Comparison of ENCODE assay signal across 16 cellular contexts in genomic region chr6:25175656-25176055, GRCh38.
A peak's percentile ranks its signal among the peaks of the same experiment; 100 is the strongest.
DNase-seq lines count a peak whose midpoint lies in the region; ATAC-seq and TF ChIP-seq lines count a peak whose summit lies in the region.
"Had no signal": no experiment of that assay in that cellular context is flagged by ENCODE, and none has a peak within 500 bp of the region (broad histone marks: within the 10 kb centered on the region; RNA-seq: fewer than 3 reads in every experiment).

No MANE protein-coding gene starts in this region.

- TF ChIP-seq CTCF in SK-N-SH (IDR thresholded peaks at IDR 0.05) (no peak), OCI-LY3 (IDR thresholded peaks at IDR 0.05; ENCODE audit: low read depth, low read length) (0 out of 2 replicates have a peak, but pooled peaks have one; percentile 15), spleen (IDR thresholded peaks at IDR 0.05 in 8 of 11, conservative IDR thresholded peaks at IDR 0.05 in 3 of 11) (no peak)

- in situ Hi-C loops in ACHN (cut with HindIII; ENCODE audit: low pct_ligation_motif_present, low pct_unique_long_range_greater_than_20kb, low sequenced_read_pairs), result no loop called here

- no peaks in the 10 kb centered on the region for H3K27me3 Mint-ChIP-seq in dendritic cell treated with granulocyte-macrophage colony-stimulating factor and Interleukin-4, amounts not matched to agents 40 ng/mL and 50 ng/mL, for 4 days
- H3K27me3 Mint-ChIP-seq: activated naive CD8-positive, alpha-beta T cell treated with anti-CD3 and anti-CD28 coated beads, Interleukin-2, amount 10 ng/mL, durations not matched to agents 7 days and 5 days; T-helper 17 cell had no signal

- no peaks in the 10 kb centered on the region for H3K27me3 ChIP-seq in SK-N-SH (ENCODE audit: insufficient read depth)
- H3K27me3 ChIP-seq in OCI-LY3 (ENCODE audit: low read depth, low read length), result peaks cover 13% of the 10 kb centered on the region; the same call in 1 of the 2 replicates
- no peaks in the 10 kb centered on the region for H3K27me3 ChIP-seq in spleen (replicated peaks in 1 of 7)
- H3K27me3 ChIP-seq: thyroid gland had no signal

- peak; percentile 34 for TF ChIP-seq RAD21 in SK-N-SH (IDR thresholded peaks at IDR 0.05; ENCODE audit: low read length)

- H4K20me1 ChIP-seq in SK-N-SH (ENCODE audit: insufficient read depth) (no peaks in the 10 kb centered on the region), OCI-LY3 (ENCODE audit: insufficient read depth, low read length) (no peaks in the 10 kb centered on the region)

- TF ChIP-seq POLR2A in spleen (IDR thresholded peaks at IDR 0.05), result no peak

- no peak overlapping the region for H3K4me3 Mint-ChIP-seq in dendritic cell treated with granulocyte-macrophage colony-stimulating factor and Interleukin-4, amounts not matched to agents 40 ng/mL and 50 ng/mL, for 4 days
- H3K4me3 Mint-ChIP-seq: activated naive CD8-positive, alpha-beta T cell treated with anti-CD3 and anti-CD28 coated beads, Interleukin-2, amount 10 ng/mL, durations not matched to agents 7 days and 5 days; natural killer cell; T-helper 17 cell had no signal

- H3K4me3 ChIP-seq in SK-N-SH (ENCODE audit: low read depth in 2 of 2, low read length in 1 of 2), result no peak overlapping the region
- H3K4me3 ChIP-seq in OCI-LY3 (ENCODE audit: low read length), result no peak overlapping the region
- H3K4me3 ChIP-seq in spleen, result no peak overlapping the region
- H3K4me3 ChIP-seq: skin epidermis, thyroid gland had no signal

- CTCF ChIA-PET in SK-N-SH (lab: Yijun Ruan, JAX), result interaction anchor here (0.8 kb wide), 1 partner anchor 319 kb away, joined by 3 read pairs; no protein-coding TSS in a partner anchor

- no peak for TF ChIP-seq EP300 in SK-N-SH (IDR thresholded peaks at IDR 0.05; ENCODE audit: borderline replicate concordance in 1 of 2, low read depth in 1 of 2, low read length in 1 of 2)

- peak overlapping the region; percentile 46 for H3K27ac Mint-ChIP-seq in dendritic cell treated with granulocyte-macrophage colony-stimulating factor and Interleukin-4, amounts not matched to agents 40 ng/mL and 50 ng/mL, for 4 days
- H3K27ac Mint-ChIP-seq: activated naive CD8-positive, alpha-beta T cell treated with anti-CD3 and anti-CD28 coated beads, Interleukin-2, amount 10 ng/mL, durations not matched to agents 7 days and 5 days; natural killer cell; T-helper 17 cell had no signal

- H3K9me2 ChIP-seq in SK-N-SH, result no peaks in the 10 kb centered on the region

- H3K4me2 ChIP-seq in SK-N-SH (no peak overlapping the region), OCI-LY3 (ENCODE audit: low read length) (no peak overlapping the region)

- H3K27ac ChIP-seq in SK-N-SH (ENCODE audit: low read depth in 2 of 2, low read length in 1 of 2), result peak overlapping the region; percentile 68 to 96; a peak in 3 of 4 replicates
- H3K27ac ChIP-seq in OCI-LY3 (ENCODE audit: low read length), result no peak overlapping the region
- H3K27ac ChIP-seq in spleen, result peak overlapping the region in 5 of 8 donors; percentile 1 to 73 (median 49)

- H3K9me3 ChIP-seq in SK-N-SH (no peaks in the 10 kb centered on the region), OCI-LY3 (ENCODE audit: insufficient read depth, low read length) (no peaks in the 10 kb centered on the region), spleen (no peaks in the 10 kb centered on the region)
- H3K9me3 ChIP-seq: thyroid gland had no signal

- H2AFZ ChIP-seq in SK-N-SH (ENCODE audit: low read depth), result no peak overlapping the region; the same call in 1 of the 2 replicates
- H2AFZ ChIP-seq in OCI-LY3 (ENCODE audit: low read depth, low read length), result no peak overlapping the region

- H3K9ac ChIP-seq in SK-N-SH (no peak overlapping the region), OCI-LY3 (ENCODE audit: low read length) (no peak overlapping the region)

- DNase-seq in SK-N-SH (no peak), spleen (no peak), T-helper 9 cell (no peak), ACHN (no peak), mucosa of gallbladder (ENCODE audit: low spot score) (no peak)
- DNase-seq: activated CD8-positive, alpha-beta memory T cell treated with anti-CD3 and anti-CD28 coated beads for 24 hours; activated naive CD8-positive, alpha-beta T cell treated with anti-CD3 and anti-CD28 coated beads, Interleukin-2, amount 10 ng/mL, durations not matched to agents 7 days and 5 days; natural killer cell; NCI-H1092 treated with DMSO at 0.1 percent for 48 hours; NCI-H526 treated with DMSO at 0.1 percent for 48 hours; T-helper 17 cell; thyroid gland had no signal

- H3K4me1 ChIP-seq in SK-N-SH (ENCODE audit: control insufficient read depth in 1 of 2, insufficient read depth in 2 of 2, low read depth in 1 of 2, low read length in 1 of 2) (peaks cover 4 to 28% of the 10 kb centered on the region in 2 experiments), OCI-LY3 (ENCODE audit: low read length) (no peaks in the 10 kb centered on the region), spleen (peaks cover 0 to 66% (median 16%) of the 10 kb centered on the region in 6 donors)

- no peak for ATAC-seq in SK-N-SH treated with all-trans-retinoic acid at 6 μM for 48 hours
- ATAC-seq: T-helper 17 cell had no signal

- no peaks in the 10 kb centered on the region for H3K9me3 Mint-ChIP-seq in dendritic cell treated with granulocyte-macrophage colony-stimulating factor and Interleukin-4, amounts not matched to agents 40 ng/mL and 50 ng/mL, for 4 days
- H3K9me3 Mint-ChIP-seq: natural killer cell had no signal

- H3K4me1 Mint-ChIP-seq in dendritic cell treated with granulocyte-macrophage colony-stimulating factor and Interleukin-4, amounts not matched to agents 40 ng/mL and 50 ng/mL, for 4 days (ENCODE audit: low read depth), result peaks cover 70% of the 10 kb centered on the region
- H3K4me1 Mint-ChIP-seq: T-helper 17 cell had no signal

- intact Hi-C loops in dendritic cell treated with granulocyte-macrophage colony-stimulating factor and Interleukin-4, amounts not matched to agents 40 ng/mL and 50 ng/mL, for 4 days (cut with micrococcal nuclease), result loop anchor here (5.0 kb wide), 1 partner anchor 38 kb away; no protein-coding TSS in a partner anchor
- intact Hi-C loops in spleen (cut with DNase I; ENCODE audit: low total_unique reads), result no loop called here

- H3K36me3 Mint-ChIP-seq in dendritic cell treated with granulocyte-macrophage colony-stimulating factor and Interleukin-4, amounts not matched to agents 40 ng/mL and 50 ng/mL, for 4 days (ENCODE audit: low read depth), result peaks cover 11% of the 10 kb centered on the region
- H3K36me3 Mint-ChIP-seq: natural killer cell had no signal

- no peaks in the 10 kb centered on the region for H3K79me2 ChIP-seq in SK-N-SH (ENCODE audit: insufficient read depth)
- no peaks in the 10 kb centered on the region for H3K79me2 ChIP-seq in OCI-LY3 (ENCODE audit: low read length)

- POLR2A ChIA-PET in SK-N-SH (lab: Yijun Ruan, JAX), result no interaction called here

- peaks cover 31% of the 10 kb centered on the region for H3F3A ChIP-seq in SK-N-SH (replicated peaks; ENCODE audit: insufficient read depth)

- 100% methylated on average over 2 of the region's 2 CpGs for WGBS in SK-N-SH (ENCODE audit: low lambda C conversion rate)
- WGBS in spleen, 5 donors, result 45 to 79% (median 68%) methylated on average over 2 of the region's 2 CpGs

- no peaks in the 10 kb centered on the region for H3K36me3 ChIP-seq in SK-N-SH (replicated peaks in 1 of 2; ENCODE audit: control insufficient read depth in 1 of 2, insufficient read depth in 2 of 2, low read length in 1 of 2)
- no peaks in the 10 kb centered on the region for H3K36me3 ChIP-seq in OCI-LY3 (replicated peaks; ENCODE audit: low read depth, low read length)
- H3K36me3 ChIP-seq in spleen, result no peaks in the 10 kb centered on the region
- H3K36me3 ChIP-seq: thyroid gland had no signal

TF ChIP-seq in SK-N-SH, 30 proteins besides CTCF, POLR2A, EP300 and RAD21 (continues in another document):
- TF ChIP-seq IRF3 (IDR thresholded peaks at IDR 0.05; ENCODE audit: low read depth, low read length) (no peak), USF2 (IDR thresholded peaks at IDR 0.05; ENCODE audit: borderline replicate concordance, low read depth, low read length) (no peak), SMC3 (IDR thresholded peaks at IDR 0.05; ENCODE audit: low read depth, low read length) (no peak)

TF ChIP-seq in SK-N-SH treated with all-trans-retinoic acid at 6 μM for 48 hours, 23 proteins besides CTCF, POLR2A, EP300 and RAD21:
- no peak for TF ChIP-seq ZC3H10 (CRISPR knock-in tag; IDR thresholded peaks at IDR 0.05)
- no peak for TF ChIP-seq TSHZ2 (CRISPR knock-in tag; IDR thresholded peaks at IDR 0.05)
